Comparison of ENCODE assay signal across 1 cellular context in the genomic region with DNA sequence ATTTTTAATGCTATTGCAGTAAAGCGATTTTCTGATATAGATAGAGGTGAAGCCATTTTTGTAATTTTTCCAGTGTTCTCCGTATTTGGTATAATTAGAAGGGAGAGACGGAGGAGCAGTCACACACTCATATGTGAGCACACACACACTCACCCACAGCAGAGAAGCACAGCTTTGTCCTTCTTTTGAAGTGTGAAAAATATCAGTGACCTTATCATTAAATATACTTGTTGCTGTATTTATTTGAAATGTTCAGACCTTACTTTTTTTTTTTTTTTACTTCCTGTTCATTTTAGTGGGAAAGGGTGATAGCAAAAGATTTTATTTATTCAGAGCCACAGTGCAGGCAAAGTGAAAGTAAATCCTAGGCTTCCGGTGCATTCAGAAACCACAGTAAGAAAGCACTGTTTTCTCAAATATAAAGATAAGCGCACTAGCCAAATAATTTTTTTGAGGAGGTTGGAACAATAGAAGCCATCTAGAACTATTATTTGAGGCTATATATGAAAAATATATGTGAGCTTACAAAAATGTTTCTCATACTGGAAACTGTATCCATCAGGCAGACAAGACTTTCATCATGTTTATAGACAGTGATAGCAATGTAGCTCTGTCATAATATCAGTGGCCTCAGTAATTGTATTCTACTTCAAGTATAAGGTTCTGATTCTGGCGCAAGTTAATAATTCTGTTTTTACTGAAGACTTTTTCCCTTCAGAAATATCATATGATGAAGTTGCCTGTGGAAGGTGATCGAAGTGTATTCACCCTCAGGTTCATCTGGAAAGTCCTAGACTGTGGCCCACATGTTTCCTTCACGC.
TF ChIP-seq lines count a peak whose summit lies in the region.

No MANE protein-coding gene starts in this region.

TF ChIP-seq in liver, 16 proteins besides CTCF, POLR2A, EP300 and RAD21 (continued from another document):
- no peak for TF ChIP-seq FOXA2 (IDR thresholded peaks at IDR 0.05)
- TF ChIP-seq ATF3 (IDR thresholded peaks at IDR 0.05) = no peak
- TF ChIP-seq NR2F2 (IDR thresholded peaks at IDR 0.05) = no peak
TF ChIP-seq in liver: peak in this region for 7.
